7 cellular contexts compared by ENCODE assay signal in genomic region chrX:139267858-139268257, GRCh38.
"Had no signal": no experiment of that assay in that cellular context is flagged by ENCODE, and none has a peak within 500 bp of the region (broad histone marks: within the 10 kb centered on the region; RNA-seq: fewer than 3 reads in every experiment).

No MANE protein-coding gene starts in this region.

- ATAC-seq: GM12878 had no signal

- H3K4me3 ChIP-seq: GM12878 had no signal

- FAIRE-seq: G401.6, GM12878, GM12891, GM18507, GM19239 had no signal

- DNase-seq: GDM1, GF-D8 had no signal
